22 cellular contexts compared by ENCODE assay signal in the genomic region with DNA sequence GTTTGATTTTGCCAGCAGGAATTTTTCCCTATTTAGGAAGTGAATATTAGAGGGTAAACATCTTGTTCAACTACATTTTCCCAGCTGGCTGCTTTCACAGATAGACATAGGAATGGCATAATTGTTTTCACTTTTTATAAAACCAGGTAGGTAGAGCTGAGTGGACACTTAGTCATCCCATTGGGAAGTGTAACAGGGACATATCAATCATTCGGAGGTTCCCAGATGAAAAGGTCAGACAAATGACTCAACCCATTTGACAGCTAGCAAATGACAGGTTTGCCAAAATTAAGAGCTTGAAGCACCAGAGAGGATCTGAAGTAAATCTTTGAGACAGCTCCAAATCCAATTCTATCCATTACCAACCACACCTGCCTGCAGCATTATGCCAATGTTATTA.
DNase-seq lines count a peak whose midpoint lies in the region; ATAC-seq and TF ChIP-seq lines count a peak whose summit lies in the region.
"Had no signal": no experiment of that assay in that cellular context is flagged by ENCODE, and none has a peak within 500 bp of the region (broad histone marks: within the 10 kb centered on the region; RNA-seq: fewer than 3 reads in every experiment).

No MANE protein-coding gene starts in this region.

- no peak overlapping the region for H3K4me3 ChIP-seq in fibroblast of mammary gland (ENCODE audit: control insufficient read depth, low read depth, low read length)
- H3K4me3 ChIP-seq: esophagus squamous epithelium, heart left ventricle, left lung, neural progenitor cell, testis had no signal

- no peaks in the 10 kb centered on the region for H3K36me3 Mint-ChIP-seq in activated T-cell treated with anti-CD3 and anti-CD28 coated beads, Interleukin-2, amount 50 U/mL, for 72 hours (ENCODE audit: insufficient read depth in 2 of 2)
- H3K36me3 Mint-ChIP-seq: CD4-positive, CD25-positive, alpha-beta regulatory T cell; neural progenitor cell; stimulated activated memory B cell treated with anti-CD40 and anti-IgM and Interleukin-4, amounts not matched to agents 10 μg/mL and 1 μg/mL and 100 μg/mL, for 72 hours had no signal

- no peak for TF ChIP-seq CTCF in fibroblast of mammary gland (conservative IDR thresholded peaks at IDR 0.05; ENCODE audit: control insufficient read depth, insufficient read depth, low read depth, low read length)

- H3K9me3 Mint-ChIP-seq in activated T-cell treated with anti-CD3 and anti-CD28 coated beads, Interleukin-2, amount 50 U/mL, for 72 hours, result no peaks in the 10 kb centered on the region
- H3K9me3 Mint-ChIP-seq: activated naive CD4-positive, alpha-beta T cell treated with anti-CD3 and anti-CD28 coated beads for 36 hours; activated T-cell treated with anti-CD3 and anti-CD28 coated beads, Interleukin-2, amount 50 U/mL, for 4 hours; neural progenitor cell; stimulated activated memory B cell treated with anti-CD40 and anti-IgM and Interleukin-4, amounts not matched to agents 10 μg/mL and 1 μg/mL and 100 μg/mL, for 72 hours had no signal

- DNase-seq in A172 (ENCODE audit: low spot score) (peak; percentile 55), HT1080 (ENCODE audit: low read depth) (peak; percentile 53), SW480 (ENCODE audit: low spot score) (peak; percentile 8), fibroblast of mammary gland (ENCODE audit: low read depth) (peak; percentile 14), NCI-H2107 treated with DMSO at 0.1 percent for 48 hours (lab: John Stamatoyannopoulos, UW; ENCODE audit: unreplicated experiment) (no peak)
- DNase-seq in activated CD4-positive, CD25-positive, alpha-beta regulatory T cell (lab: John Stamatoyannopoulos, UW), result no peak
- no peak for DNase-seq in NK-92 treated with Interleukin-12 subunit alpha and Interleukin-12 subunit beta, amount 100 ng/mL, for 24 hours (lab: John Stamatoyannopoulos, UW)
- no peak for DNase-seq in activated T-cell treated with anti-CD3 and anti-CD28 coated beads, Interleukin-2, amount 50 U/mL, for 72 hours
- DNase-seq: activated CD4-positive, CD25-positive, alpha-beta regulatory T cell treated with anti-CD3 and anti-CD28 coated beads, Interleukin-2, amount 50 U/mL, for 72 hours; activated CD8-positive, alpha-beta T cell treated with anti-CD3 and anti-CD28 coated beads, Interleukin-2, amount 10 ng/mL, durations not matched to agents 7 days and 5 days; activated naive CD4-positive, alpha-beta T cell treated with anti-CD3 and anti-CD28 coated beads for 36 hours; activated T-cell treated with anti-CD3 and anti-CD28 coated beads, Interleukin-2, amount 50 U/mL, for 4 hours; amygdala; CD4-positive, CD25-positive, alpha-beta regulatory T cell; DMS 273 treated with DMSO at 0.1 percent for 48 hours; esophagus squamous epithelium; heart left ventricle; Karpas-422; left lung; testis had no signal

- H3K4me1 Mint-ChIP-seq in activated T-cell treated with anti-CD3 and anti-CD28 coated beads, Interleukin-2, amount 50 U/mL, for 72 hours (ENCODE audit: low read depth), result no peaks in the 10 kb centered on the region
- H3K4me1 Mint-ChIP-seq: CD4-positive, CD25-positive, alpha-beta regulatory T cell; neural progenitor cell; stimulated activated memory B cell treated with anti-CD40 and anti-IgM and Interleukin-4, amounts not matched to agents 10 μg/mL and 1 μg/mL and 100 μg/mL, for 72 hours had no signal

- H3K27ac Mint-ChIP-seq in activated T-cell treated with anti-CD3 and anti-CD28 coated beads, Interleukin-2, amount 50 U/mL, for 72 hours, result no peak overlapping the region
- H3K27ac Mint-ChIP-seq: activated CD8-positive, alpha-beta T cell treated with anti-CD3 and anti-CD28 coated beads, Interleukin-2, amount 10 ng/mL, durations not matched to agents 7 days and 5 days; activated naive CD4-positive, alpha-beta T cell treated with anti-CD3 and anti-CD28 coated beads for 36 hours; CD4-positive, CD25-positive, alpha-beta regulatory T cell; neural progenitor cell; stimulated activated memory B cell treated with anti-CD40 and anti-IgM and Interleukin-4, amounts not matched to agents 10 μg/mL and 1 μg/mL and 100 μg/mL, for 72 hours had no signal

- ATAC-seq in activated T-cell treated with anti-CD3 and anti-CD28 coated beads, Interleukin-2, amount 50 U/mL, for 72 hours (replicated peaks in 1 of 2), result no peak
- ATAC-seq: activated CD8-positive, alpha-beta T cell treated with anti-CD3 and anti-CD28 coated beads, Interleukin-2, amount 10 ng/mL, durations not matched to agents 7 days and 5 days; activated T-cell treated with anti-CD3 and anti-CD28 coated beads, Interleukin-2, amount 50 U/mL, for 4 hours; stimulated activated memory B cell treated with anti-CD40 and anti-IgM and Interleukin-4, amounts not matched to agents 10 μg/mL and 1 μg/mL and 100 μg/mL, for 72 hours had no signal

- H3K27me3 Mint-ChIP-seq in activated T-cell treated with anti-CD3 and anti-CD28 coated beads, Interleukin-2, amount 50 U/mL, for 72 hours (ENCODE audit: low read depth), result peaks cover 9% of the 10 kb centered on the region
- H3K27me3 Mint-ChIP-seq: CD4-positive, CD25-positive, alpha-beta regulatory T cell had no signal

- H3K4me3 Mint-ChIP-seq in activated T-cell treated with anti-CD3 and anti-CD28 coated beads, Interleukin-2, amount 50 U/mL, for 72 hours, result no peak overlapping the region
- H3K4me3 Mint-ChIP-seq: activated CD8-positive, alpha-beta T cell treated with anti-CD3 and anti-CD28 coated beads, Interleukin-2, amount 10 ng/mL, durations not matched to agents 7 days and 5 days; activated naive CD4-positive, alpha-beta T cell treated with anti-CD3 and anti-CD28 coated beads for 36 hours; activated T-cell treated with anti-CD3 and anti-CD28 coated beads, Interleukin-2, amount 50 U/mL, for 4 hours; CD4-positive, CD25-positive, alpha-beta regulatory T cell; neural progenitor cell; stimulated activated memory B cell treated with anti-CD40 and anti-IgM and Interleukin-4, amounts not matched to agents 10 μg/mL and 1 μg/mL and 100 μg/mL, for 72 hours had no signal

Comparison
In these comparisons a context has a peak if more than half of its experiments do, and no peak if none do; other contexts are left out.
1. DNase-seq: peak in A172 (single experiment), HT1080 (single experiment), SW480 (single experiment) and fibroblast of mammary gland (single experiment); none in activated CD4-positive, CD25-positive, alpha-beta regulatory T cell (0 of 4), NK-92 treated with Interleukin-12 subunit alpha and Interleukin-12 subunit beta, amount 100 ng/mL, for 24 hours (single experiment), NCI-H2107 treated with DMSO at 0.1 percent for 48 hours (single experiment) and activated T-cell treated with anti-CD3 and anti-CD28 coated beads, Interleukin-2, amount 50 U/mL, for 72 hours (0 of 2).